Comparison of ENCODE assay signal across 20 cellular contexts in genomic region chr7:17069146-17069545, GRCh38.
DNase-seq lines count a peak whose midpoint lies in the region; ATAC-seq and TF ChIP-seq lines count a peak whose summit lies in the region.
"Had no signal": no experiment of that assay in that cellular context is flagged by ENCODE, and none has a peak within 500 bp of the region (broad histone marks: within the 10 kb centered on the region; RNA-seq: fewer than 3 reads in every experiment).

No MANE protein-coding gene starts in this region.

- no peaks in the 10 kb centered on the region for H3K9me3 ChIP-seq in left lung
- H3K9me3 ChIP-seq: colonic mucosa had no signal

- DNase-seq in GM13977 (ENCODE audit: low spot score): peak; percentile 16
- no peak for DNase-seq in left lung
- no peak for DNase-seq in NCI-H446 (lab: John Stamatoyannopoulos, UW)
- no peak for DNase-seq in T-helper 9 cell
- DNase-seq: activated T-cell treated with anti-CD3 and anti-CD28 coated beads, Interleukin-2, amount 50 U/mL, for 72 hours; amygdala; colonic mucosa; DND-41; erythroblast; left cardiac atrium; naive B cell; NCI-H1694 treated with DMSO at 0.1 percent for 48 hours; NCI-H774; stimulated activated CD4-positive, alpha-beta T cell treated with anti-CD3 and anti-CD28 coated beads, Interleukin-2, amount 100 ng/mL, for 24 hours had no signal

- in situ Hi-C loops in GM13977 (cut with MboI; ENCODE audit: low pct_unique_long_range_greater_than_20kb, low sequenced_read_pairs, unreplicated experiment): no loop called here

- intact Hi-C loops in left lung (cut with DNase I): no loop called here

- H3K4me1 ChIP-seq in left lung: peaks cover 0 to 13% of the 10 kb centered on the region in 2 donors
- H3K4me1 ChIP-seq: colonic mucosa had no signal

- no peak overlapping the region for H3K27ac ChIP-seq in left lung
- H3K27ac ChIP-seq: colonic mucosa, HL-60 had no signal

- peak; percentile 49 for ATAC-seq in GM19397 (IDR thresholded peaks at IDR 0.05; ENCODE audit: unreplicated experiment)
- ATAC-seq in HG03378 (IDR thresholded peaks at IDR 0.05; ENCODE audit: unreplicated experiment): peak; percentile 57
- ATAC-seq in left lung: peak; percentile 68
- no peak for ATAC-seq in GM18517 (IDR thresholded peaks at IDR 0.05; ENCODE audit: unreplicated experiment)
- no peak for ATAC-seq in GM19452 (IDR thresholded peaks at IDR 0.05; ENCODE audit: unreplicated experiment)
- ATAC-seq: left cardiac atrium, Right ventricle myocardium inferior had no signal

- H3K27me3 ChIP-seq in left lung: no peaks in the 10 kb centered on the region
- H3K27me3 ChIP-seq: colonic mucosa had no signal

- no peaks in the 10 kb centered on the region for H3K36me3 ChIP-seq in left lung
- H3K36me3 ChIP-seq: colonic mucosa had no signal

- no peak overlapping the region for H3K4me3 ChIP-seq in left lung
- H3K4me3 ChIP-seq: colonic mucosa had no signal

- no peak for TF ChIP-seq CTCF in GM13977 (IDR thresholded peaks at IDR 0.05; ENCODE audit: extremely low read depth, insufficient read depth, missing control alignments)
- TF ChIP-seq CTCF in left lung (IDR thresholded peaks at IDR 0.05): no peak

Comparison
In these comparisons a context has a peak if more than half of its experiments do, and no peak if none do; other contexts are left out.
1. ATAC-seq: peak in GM19397 (single experiment), HG03378 (single experiment) and left lung (single experiment); none in GM18517 (single experiment) and GM19452 (single experiment).